11 cellular contexts compared by ENCODE assay signal in genomic region chr15:57364282-57365007, GRCh38. TPM values are rescaled to one million over a fixed set of nuclear protein-coding genes. Genes with fewer than 3 reads are reported as not detected.
DNase-seq lines count a peak whose midpoint lies in the region; ATAC-seq, FAIRE-seq and TF ChIP-seq lines count a peak whose summit lies in the region.
"Had no signal": no experiment of that assay in that cellular context is flagged by ENCODE, and none has a peak within 500 bp of the region (broad histone marks: within the 10 kb centered on the region; RNA-seq: fewer than 3 reads in every experiment).

No MANE protein-coding gene starts in this region.

- no peaks in the 10 kb centered on the region for H3K23me2 ChIP-seq in H1 (ENCODE audit: low read depth, low read length)

- H2BK12ac ChIP-seq in H1 (ENCODE audit: low read depth, low read length) = 0 out of 2 replicates have a peak overlapping the region, but pooled peaks have one; percentile 56

- TF ChIP-seq POLR2A in NB4 (IDR thresholded peaks at IDR 0.05; ENCODE audit: extremely low read depth, insufficient read length) (no peak), H1 (IDR thresholded peaks at IDR 0.05; ENCODE audit: control extremely low read depth in 1 of 2, low read depth in 2 of 2, low read length in 2 of 2) (no peak), upper lobe of left lung (IDR thresholded peaks at IDR 0.05) (no peak)

- no peak overlapping the region; a peak in 1 of 7 replicates for H3K9ac ChIP-seq in H1 (replicated peaks in 1 of 4; ENCODE audit: extremely low read depth in 1 of 4, low read depth in 3 of 4, low read length in 3 of 4)

- H3K27ac Mint-ChIP-seq in Caco-2 (ENCODE audit: unreplicated experiment) (no peak overlapping the region), neural crest cell (ENCODE audit: unreplicated experiment) (no peak overlapping the region)
- no peak overlapping the region for H3K27ac Mint-ChIP-seq in stimulated activated naive CD8-positive, alpha-beta T cell treated with anti-CD3 and anti-CD28 coated beads, Interleukin-15, amount 100 ng/mL, for 72 hours
- H3K27ac Mint-ChIP-seq: activated naive CD4-positive, alpha-beta T cell treated with anti-CD3 and anti-CD28 coated beads, Interleukin-2, amount 50 U/mL, for 24 hours had no signal

- H3K27ac ChIP-seq in H1 (ENCODE audit: low read depth, low read length) = no peak overlapping the region
- H3K27ac ChIP-seq in upper lobe of left lung = no peak overlapping the region

- H2AK5ac ChIP-seq in H1 (ENCODE audit: low read depth, low read length) = no peak overlapping the region

- no peaks in the 10 kb centered on the region for H3K79me2 ChIP-seq in H1 (ENCODE audit: control insufficient read depth in 1 of 2, insufficient read depth in 2 of 2, low read length in 2 of 2)

- no peak overlapping the region for H2BK120ac ChIP-seq in H1 (replicated peaks; ENCODE audit: low read depth, low read length)

- 0 out of 4 replicates have a peak overlapping the region, but pooled peaks of 1 of the 2 experiments have one; percentile 5 for H3K4me2 ChIP-seq in H1 (ENCODE audit: insufficient read depth in 1 of 2, low read depth in 2 of 2, low read length in 2 of 2)

- H3K27me3 ChIP-seq in Caco-2 (replicated peaks; ENCODE audit: control insufficient read depth, insufficient read depth, low read length) (no peaks in the 10 kb centered on the region), H1 (replicated peaks in 1 of 4; ENCODE audit: control insufficient read depth in 3 of 4, extremely low read depth in 1 of 4, insufficient read depth in 3 of 4, low read length in 3 of 4) (no peaks in the 10 kb centered on the region), upper lobe of left lung (no peaks in the 10 kb centered on the region)

- DNase-seq in Caco-2 (no peak), NB4 (ENCODE audit: low read depth) (peak; percentile 83), H1 (ENCODE audit: low read depth in 1 of 2, low spot score in 2 of 2) (no peak), neural crest cell (ENCODE audit: low read depth, low spot score) (no peak), upper lobe of left lung (no peak), NCI-H2107 (lab: John Stamatoyannopoulos, UW) (no peak), dermis blood vessel endothelial cell (no peak)
- DNase-seq in stimulated activated naive CD8-positive, alpha-beta T cell treated with anti-CD3 and anti-CD28 coated beads, Interleukin-15, amount 100 ng/mL, for 72 hours = no peak
- DNase-seq: NCI-H446 treated with DMSO at 0.1 percent for 48 hours, T1000 had no signal

- no peak overlapping the region; the same call in 1 of the 2 replicates for H2BK5ac ChIP-seq in H1 (ENCODE audit: low read depth, low read length)

- H2BK15ac ChIP-seq in H1 (ENCODE audit: low read length) = no peak overlapping the region

- 47% methylated on average over 9 of the region's 9 CpGs; no CpG with 5 or more reads in 1 of the 2 experiments for WGBS in H1 (ENCODE audit: extremely low coverage in 1 of 2, insufficient coverage in 1 of 2, insufficient read length in 1 of 2, insufficient replicate concordance in 2 of 2, low coverage in 1 of 2, low lambda C conversion rate in 2 of 2, missing lambda C conversion rate in 1 of 2), 2 experiments
- 60 to 65% methylated on average over 9 of the region's 9 CpGs for WGBS in upper lobe of left lung, 2 donors

- no TSS peak for BruUV-seq in Caco-2 (replicated peaks; lab: Mats Ljungman, UMichigan)

- H3K4ac ChIP-seq in H1 (replicated peaks; ENCODE audit: insufficient read length, low read depth, low read length) = no peak overlapping the region

- intact Hi-C loops in Caco-2 (cut with micrococcal nuclease; ENCODE audit: unreplicated experiment) = no loop called here

- no peaks in the 10 kb centered on the region for H3K36me3 ChIP-seq in Caco-2 (ENCODE audit: control insufficient read depth, insufficient read depth, low read length)
- no peaks in the 10 kb centered on the region for H3K36me3 ChIP-seq in H1 (ENCODE audit: control insufficient read depth in 2 of 4, insufficient read depth in 4 of 4, low read length in 3 of 4)
- H3K36me3 ChIP-seq in upper lobe of left lung = no peaks in the 10 kb centered on the region

- H4K91ac ChIP-seq in H1 (replicated peaks; ENCODE audit: insufficient read length, low read length) = no peak overlapping the region

- no peak overlapping the region for H3K23ac ChIP-seq in H1 (ENCODE audit: insufficient read length)

- TF ChIP-seq EP300 in H1 (IDR thresholded peaks at IDR 0.05; ENCODE audit: borderline replicate concordance in 1 of 2, low read depth in 2 of 2, low read length in 2 of 2) (no peak), upper lobe of left lung (IDR thresholded peaks at IDR 0.05) (no peak)

- no peak for FAIRE-seq in H1 (lab: Jason Lieb, UNC)

- H3K4me3 Mint-ChIP-seq in Caco-2 (ENCODE audit: unreplicated experiment) (no peak overlapping the region), neural crest cell (no peak overlapping the region)
- H3K4me3 Mint-ChIP-seq in stimulated activated naive CD8-positive, alpha-beta T cell treated with anti-CD3 and anti-CD28 coated beads, Interleukin-15, amount 100 ng/mL, for 72 hours = no peak overlapping the region
- H3K4me3 Mint-ChIP-seq: activated naive CD4-positive, alpha-beta T cell treated with anti-CD3 and anti-CD28 coated beads, Interleukin-2, amount 50 U/mL, for 24 hours had no signal

- H3K36me3 Mint-ChIP-seq in Caco-2 (ENCODE audit: insufficient read depth, unreplicated experiment) (no peaks in the 10 kb centered on the region), neural crest cell (ENCODE audit: low read depth) (no peaks in the 10 kb centered on the region)
- H3K36me3 Mint-ChIP-seq: activated naive CD4-positive, alpha-beta T cell treated with anti-CD3 and anti-CD28 coated beads, Interleukin-2, amount 50 U/mL, for 24 hours had no signal

- H2AFZ ChIP-seq in H1 (ENCODE audit: low read length) = no peak overlapping the region

- no peak for ATAC-seq in upper lobe of left lung (ENCODE audit: low FRiP score in 2 of 2)
- ATAC-seq in stimulated activated naive CD8-positive, alpha-beta T cell treated with anti-CD3 and anti-CD28 coated beads, Interleukin-15, amount 100 ng/mL, for 72 hours = no peak

- no peaks in the 10 kb centered on the region for H3K79me1 ChIP-seq in H1 (ENCODE audit: low read depth, low read length)

- TF ChIP-seq CTCF in Caco-2 (IDR thresholded peaks at IDR 0.05; ENCODE audit: insufficient read depth in 1 of 2, low read depth in 1 of 2, low read length in 1 of 2, severe bottlenecking in 1 of 2, unreplicated experiment in 1 of 2) (peak; percentile 23 to 30), NB4 (IDR thresholded peaks at IDR 0.05; ENCODE audit: low read depth, low read length) (peak; percentile 69), H1 (IDR thresholded peaks at IDR 0.05; ENCODE audit: control extremely low read depth in 1 of 3, insufficient read depth in 1 of 3, low read depth in 1 of 3, low read length in 3 of 3) (peak; percentile 36 to 54 (median 39); a peak in 3 of 4 replicates), neural crest cell (conservative IDR thresholded peaks at IDR 0.05) (peak; percentile 46), upper lobe of left lung (IDR thresholded peaks at IDR 0.05) (no peak)

- H3K9me3 ChIP-seq in Caco-2 = no peaks in the 10 kb centered on the region
- H3K9me3 ChIP-seq in H1 (ENCODE audit: insufficient read depth in 2 of 2, low read depth in 1 of 2, low read length in 1 of 2) = 0 out of 4 replicates have a peak, but pooled peaks cover 0 to 3% of the 10 kb centered on the region in 2 experiments
- H3K9me3 ChIP-seq in upper lobe of left lung = no peaks in the 10 kb centered on the region

- H4K5ac ChIP-seq in H1 (ENCODE audit: insufficient read length, low read depth, low read length) = no peak overlapping the region

- H3K9me3 Mint-ChIP-seq in Caco-2 (ENCODE audit: unreplicated experiment) = no peaks in the 10 kb centered on the region
- no peaks in the 10 kb centered on the region for H3K9me3 Mint-ChIP-seq in neural crest cell
- H3K9me3 Mint-ChIP-seq in stimulated activated naive CD8-positive, alpha-beta T cell treated with anti-CD3 and anti-CD28 coated beads, Interleukin-15, amount 100 ng/mL, for 72 hours = no peaks in the 10 kb centered on the region
- H3K9me3 Mint-ChIP-seq: activated naive CD4-positive, alpha-beta T cell treated with anti-CD3 and anti-CD28 coated beads, Interleukin-2, amount 50 U/mL, for 24 hours had no signal

- H2BK20ac ChIP-seq in H1 (ENCODE audit: low read length) = no peak overlapping the region; the same call in 1 of the 2 replicates

- H3K4me1 ChIP-seq in Caco-2 = no peaks in the 10 kb centered on the region
- H3K4me1 ChIP-seq in H1 (replicated peaks in 1 of 4; ENCODE audit: control insufficient read depth in 3 of 4, insufficient read depth in 4 of 4, low read length in 3 of 4) = peaks cover 0 to 7% (median 4%) of the 10 kb centered on the region in 4 experiments; a peak in 5 of 7 replicates
- H3K4me1 ChIP-seq in upper lobe of left lung = peaks cover 0 to 5% (median 0%) of the 10 kb centered on the region in 4 donors

- H3K56ac ChIP-seq in H1 (replicated peaks; ENCODE audit: insufficient read length, low read depth, low read length) = no peak overlapping the region

- H3K27me3 Mint-ChIP-seq in Caco-2 (ENCODE audit: insufficient read depth, unreplicated experiment) (no peaks in the 10 kb centered on the region), neural crest cell (ENCODE audit: low read depth) (no peaks in the 10 kb centered on the region)
- H3K27me3 Mint-ChIP-seq in stimulated activated naive CD8-positive, alpha-beta T cell treated with anti-CD3 and anti-CD28 coated beads, Interleukin-15, amount 100 ng/mL, for 72 hours = no peaks in the 10 kb centered on the region
- H3K27me3 Mint-ChIP-seq: activated naive CD4-positive, alpha-beta T cell treated with anti-CD3 and anti-CD28 coated beads, Interleukin-2, amount 50 U/mL, for 24 hours had no signal

- H3K4me3 ChIP-seq in Caco-2 (ENCODE audit: low read depth, low read length) (no peak overlapping the region), NB4 (ENCODE audit: low read depth, low read length) (no peak overlapping the region), H1 (ENCODE audit: extremely low read depth in 1 of 4, insufficient read depth in 2 of 4, low read depth in 3 of 4, low read length in 4 of 4) (no peak overlapping the region), upper lobe of left lung (no peak overlapping the region)

- POLR2A ChIA-PET in Caco-2 (lab: Charles Lee) = no interaction called here
- POLR2A ChIA-PET in H1 (lab: Charles Lee; ENCODE audit: partially characterized antibody) = interaction anchor here (0.7 to 2.4 kb wide), 6 partner anchors 11 to 24 kb away, joined by 3 to 8 read pairs (median 4); no protein-coding TSS in a partner anchor

- CTCF ChIA-PET in Caco-2 (lab: Charles Lee) (interaction anchor here (0.8 to 1.2 kb wide), 3 partner anchors 13 to 48 kb away, joined by 3 to 8 read pairs (median 4); no protein-coding TSS in a partner anchor), H1 (lab: Charles Lee; ENCODE audit: partially characterized antibody) (interaction anchor here (0.6 to 3.2 kb wide), 31 partner anchors 7 to 277 kb away, joined by 3 to 21 read pairs (median 4); no protein-coding TSS in a partner anchor)

- no peak overlapping the region for H4K8ac ChIP-seq in H1 (ENCODE audit: extremely low read depth, insufficient read depth, low read length)

- peak overlapping the region; percentile 49; the same call in 1 of the 2 replicates for H3K18ac ChIP-seq in H1 (ENCODE audit: extremely low read depth, low read length)

- H3K4me1 Mint-ChIP-seq in Caco-2 (ENCODE audit: low read depth, unreplicated experiment) (peaks cover 8% of the 10 kb centered on the region), neural crest cell (peaks cover 7% of the 10 kb centered on the region)
- no peaks in the 10 kb centered on the region for H3K4me1 Mint-ChIP-seq in stimulated activated naive CD8-positive, alpha-beta T cell treated with anti-CD3 and anti-CD28 coated beads, Interleukin-15, amount 100 ng/mL, for 72 hours
- H3K4me1 Mint-ChIP-seq: activated naive CD4-positive, alpha-beta T cell treated with anti-CD3 and anti-CD28 coated beads, Interleukin-2, amount 50 U/mL, for 24 hours had no signal

- TF ChIP-seq RAD21 in H1 (IDR thresholded peaks at IDR 0.05 in 1 of 2, conservative IDR thresholded peaks at IDR 0.05 in 1 of 2; ENCODE audit: low read depth in 2 of 2, low read length in 2 of 2) = peak in 1 of 2 experiments; percentile 52; a peak in 2 of 4 replicates

- H3K14ac ChIP-seq in H1 (ENCODE audit: insufficient read length) = no peak overlapping the region

- H4K20me1 ChIP-seq in H1 (replicated peaks in 1 of 2; ENCODE audit: control insufficient read depth in 1 of 2, insufficient read depth in 2 of 2, low read length in 2 of 2) = no peaks in the 10 kb centered on the region

RNA-seq across cellular contexts. Expression of gene CGNL1, which starts 11.9 kb away (rescaled TPM):
- total RNA-seq in Caco-2 (2022) (8.3 and 9.4 TPM in 2 replicates), neural crest cell (1.2 and 1.3 TPM in 2 replicates), upper lobe of left lung (10 to 100 TPM; 40.1 to 81.8 (median 63.0) TPM), dermis blood vessel endothelial cell (16.3 and 21.1 TPM in 2 replicates)
- 72.7 and 75.6 TPM in 2 replicates for total RNA-seq in H1 (2021; fragmentation: NEBNext Ultra II Directional; extraction: Animal tissue kit (Norgen Biotek cat#: 25700))
- 20.4 and 21.8 TPM in 2 replicates for polyA plus RNA-seq in H1 (2011; rRNA removed)
- 26.8 TPM for polyA plus RNA-seq in H1 (2011; cell fraction: cytosol; rRNA removed)
- 42.9 TPM for polyA plus RNA-seq in H1 (2011; cell fraction: nucleus; rRNA removed)
- 52.8 to 62.1 TPM (median 54.3 TPM) in 4 replicates for polyA plus RNA-seq in H1 (2012, experiment 1 of 2)
- polyA plus RNA-seq in H1 (2012, experiment 2 of 2) = 4.5 TPM
- polyA plus RNA-seq in H1 (2013, experiment 1 of 2) = 23.5 TPM
- 21.9 TPM for polyA plus RNA-seq in H1 (2013, experiment 2 of 2)
- 52.9 and 54.8 TPM in 2 replicates for polyA minus RNA-seq in H1 (2011; rRNA and poly(A)+ RNA removed)
- 43.2 TPM for polyA minus RNA-seq in H1 (2011; cell fraction: cytosol; rRNA and poly(A)+ RNA removed)
- polyA minus RNA-seq in H1 (2011; cell fraction: nucleus; rRNA and poly(A)+ RNA removed) = 56.4 TPM

Comparison
In these comparisons a context has a peak if more than half of its experiments do, and no peak if none do; other contexts are left out.
1. CTCF ChIP-seq: peak in Caco-2 (2 of 2), NB4 (single experiment), H1 (3 of 3) and neural crest cell (single experiment); none in upper lobe of left lung (0 of 6).